Comparison of ENCODE assay signal across 23 cellular contexts in the genomic region with DNA sequence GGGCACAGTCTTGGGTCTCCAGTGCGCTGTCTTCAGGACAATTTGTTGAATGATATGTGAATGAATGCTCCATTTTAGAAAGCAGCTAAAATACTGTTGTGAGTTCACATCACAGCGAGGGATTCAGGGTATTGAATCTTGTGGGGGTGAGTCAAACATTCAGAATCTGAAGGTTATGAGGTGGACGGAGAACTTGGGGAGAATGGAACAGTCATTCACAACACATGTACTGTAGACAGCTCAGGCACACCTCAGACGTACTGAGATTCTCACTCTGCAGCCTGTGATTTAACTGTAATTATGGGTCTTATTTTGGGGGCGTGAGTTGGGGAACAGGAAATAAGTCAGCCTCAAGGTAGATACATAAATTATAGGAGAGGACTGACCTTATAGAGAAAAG. TPM values are rescaled to one million over a fixed set of nuclear protein-coding genes. Genes with fewer than 3 reads are reported as not detected.
DNase-seq lines count a peak whose midpoint lies in the region; ATAC-seq and TF ChIP-seq lines count a peak whose summit lies in the region.
"Had no signal": no experiment of that assay in that cellular context is flagged by ENCODE, and none has a peak within 500 bp of the region (broad histone marks: within the 10 kb centered on the region; RNA-seq: fewer than 3 reads in every experiment).

No MANE protein-coding gene starts in this region.

- CTCF ChIA-PET in HEK293T (lab: Yijun Ruan, JAX), result no interaction called here

- no peak overlapping the region for H3K4me3 ChIP-seq in brain microvascular endothelial cell (ENCODE audit: low read depth, low read length)
- H3K4me3 ChIP-seq: lung, tibial artery had no signal

- in situ Hi-C loops in brain microvascular endothelial cell (cut with HindIII; ENCODE audit: low pct_ligation_motif_present, low sequenced_read_pairs), result no loop called here

- POLR2A ChIA-PET in HEK293T (lab: Yijun Ruan, JAX), result no interaction called here

- H3K27ac ChIP-seq in brain microvascular endothelial cell, result no peak overlapping the region
- H3K27ac ChIP-seq: tibial artery had no signal

- no peak for ATAC-seq in HG03095 (IDR thresholded peaks at IDR 0.05; ENCODE audit: unreplicated experiment)
- ATAC-seq: sciatic nerve had no signal

- no peaks in the 10 kb centered on the region for H3K27me3 ChIP-seq in brain microvascular endothelial cell (replicated peaks)
- H3K27me3 ChIP-seq: tibial artery had no signal

- DNase-seq in EH (ENCODE audit: low read depth), result peak; percentile 22
- peak; percentile 89 for DNase-seq in M059J (ENCODE audit: low read depth)
- DNase-seq in brain microvascular endothelial cell, result peak; percentile 63
- peak; percentile 45 for DNase-seq in non-pigmented ciliary epithelial cell (ENCODE audit: low read depth)
- no peak for DNase-seq in NCI-H2227 (lab: John Stamatoyannopoulos, UW; ENCODE audit: unreplicated experiment)
- no peak for DNase-seq in nucleus accumbens (lab: John Stamatoyannopoulos, UW)
- no peak for DNase-seq in HEK293T (ENCODE audit: extremely low spot score)
- DNase-seq: activated CD4-positive, alpha-beta T cell treated with anti-CD3 and anti-CD28 coated beads for 48 hours; aorta; CD4-positive, CD25-positive, alpha-beta regulatory T cell; effector CD8-positive, alpha-beta T cell; erythroblast; foreskin melanocyte; hypothalamus; NCI-H1694; NCI-H748 treated with DMSO at 0.1 percent for 48 hours; SK-N-SH; stimulated activated CD4-positive, alpha-beta T cell treated with anti-CD3 and anti-CD28 coated beads, Interleukin-15, amount 100 ng/mL, for 24 hours; T-helper 2 cell; tibial artery had no signal

- no peak for TF ChIP-seq CTCF in brain microvascular endothelial cell (IDR thresholded peaks at IDR 0.05; ENCODE audit: low read depth, low read length, missing control alignments)

- no peaks in the 10 kb centered on the region for H3K36me3 ChIP-seq in brain microvascular endothelial cell (replicated peaks)
- H3K36me3 ChIP-seq: tibial artery had no signal

TF ChIP-seq in HEK293T, 16 proteins besides CTCF, POLR2A, EP300 and RAD21:
- TF ChIP-seq FOXM1 (IDR thresholded peaks at IDR 0.05; ENCODE audit: borderline replicate concordance) (no peak), ARNT (IDR thresholded peaks at IDR 0.05) (no peak), FOXK2 (IDR thresholded peaks at IDR 0.05) (no peak), LEF1 (IDR thresholded peaks at IDR 0.05; ENCODE audit: borderline replicate concordance) (no peak), BHLHE40 (IDR thresholded peaks at IDR 0.05; ENCODE audit: borderline replicate concordance) (no peak), ZNF384 (IDR thresholded peaks at IDR 0.05) (no peak), ELF4 (IDR thresholded peaks at IDR 0.05) (no peak)
- TF ChIP-seq, protein P1, sequence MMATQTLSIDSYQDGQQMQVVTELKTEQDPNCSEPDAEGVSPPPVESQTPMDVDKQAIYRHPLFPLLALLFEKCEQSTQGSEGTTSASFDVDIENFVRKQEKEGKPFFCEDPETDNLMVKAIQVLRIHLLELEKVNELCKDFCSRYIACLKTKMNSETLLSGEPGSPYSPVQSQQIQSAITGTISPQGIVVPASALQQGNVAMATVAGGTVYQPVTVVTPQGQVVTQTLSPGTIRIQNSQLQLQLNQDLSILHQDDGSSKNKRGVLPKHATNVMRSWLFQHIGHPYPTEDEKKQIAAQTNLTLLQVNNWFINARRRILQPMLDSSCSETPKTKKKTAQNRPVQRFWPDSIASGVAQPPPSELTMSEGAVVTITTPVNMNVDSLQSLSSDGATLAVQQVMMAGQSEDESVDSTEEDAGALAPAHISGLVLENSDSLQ (IDR thresholded peaks at IDR 0.05), result no peak

RNA-seq across cellular contexts. Expression of a gene that starts 13.9 kb away (rescaled TPM):
- 9.7 and 16.4 TPM in 2 replicates for total RNA-seq in M059J (2014; rRNA removed; shearing (Covaris generic))

Comparison
In these comparisons a context has a peak if more than half of its experiments do, and no peak if none do; other contexts are left out.
1. DNase-seq: peak in EH (single experiment), M059J (single experiment), brain microvascular endothelial cell (single experiment) and non-pigmented ciliary epithelial cell (single experiment); none in NCI-H2227 (single experiment), nucleus accumbens (0 of 56) and HEK293T (single experiment).